In genomic region chr11:68472778-68473177, GRCh38 we compare ENCODE assay signal across 20 cellular contexts. TPM values are rescaled to one million over a fixed set of nuclear protein-coding genes. Genes with fewer than 3 reads are reported as not detected.
DNase-seq lines count a peak whose midpoint lies in the region; ATAC-seq, FAIRE-seq and TF ChIP-seq lines count a peak whose summit lies in the region.
"Had no signal": no experiment of that assay in that cellular context is flagged by ENCODE, and none has a peak within 500 bp of the region (broad histone marks: within the 10 kb centered on the region; RNA-seq: fewer than 3 reads in every experiment).

No MANE protein-coding gene starts in this region.

- BruUV-seq in GM12878 (replicated peaks; lab: Mats Ljungman, UMichigan), result no TSS peak

- RAD21 ChIA-PET in GM12878 (lab: Charles Lee; ENCODE audit: unreplicated experiment), result interaction anchor here (1.2 kb wide), 1 partner anchor 27 kb away, joined by 3 read pairs; no protein-coding TSS in a partner anchor

- intact Hi-C loops in GM12878 (cut with micrococcal nuclease; ENCODE audit: unreplicated experiment), result no loop called here

- H3F3A ChIP-seq in smooth muscle cell (ENCODE audit: low read depth), result peaks cover 26% of the 10 kb centered on the region

- no peak for TF ChIP-seq POLR2A in GM12878 (IDR thresholded peaks at IDR 0.05; ENCODE audit: low read depth, low read length)

- H3K9ac ChIP-seq in DND-41 (ENCODE audit: low read depth, low read length), result no peak overlapping the region
- H3K9ac ChIP-seq in GM12878 (ENCODE audit: control insufficient read depth, insufficient read depth, low read length), result no peak overlapping the region
- peak overlapping the region; percentile 57 for H3K9ac ChIP-seq in smooth muscle cell (ENCODE audit: low read depth)

- peaks cover 39% of the 10 kb centered on the region for H3K36me3 ChIP-seq in DND-41 (ENCODE audit: insufficient read depth, low read length)
- H3K36me3 ChIP-seq in GM12878 (ENCODE audit: control insufficient read depth in 2 of 2, insufficient read depth in 2 of 2, low read length in 1 of 2), result peaks cover 4 to 6% of the 10 kb centered on the region in 2 experiments; a peak in 3 of 4 replicates
- H3K36me3 ChIP-seq in smooth muscle cell (ENCODE audit: low read depth), result no peaks in the 10 kb centered on the region
- H3K36me3 ChIP-seq: brain microvascular endothelial cell, colonic mucosa, gastrocnemius medialis had no signal

- H2AFZ ChIP-seq in DND-41 (ENCODE audit: low read depth, low read length) (no peak overlapping the region), GM12878 (ENCODE audit: control insufficient read depth, low read depth, low read length) (no peak overlapping the region), smooth muscle cell (ENCODE audit: low read depth) (no peak overlapping the region)

- in situ Hi-C loops in GM12878 (cut with MboI), result no loop called here

- SMC1A ChIA-PET in GM12878 (lab: Charles Lee; ENCODE audit: uncharacterized antibody, unreplicated experiment), result interaction anchor here (0.7 to 2.2 kb wide), 4 partner anchors 11 to 49 kb away, joined by 3 to 8 read pairs (median 4); no protein-coding TSS in a partner anchor

- 0 out of 2 replicates have a peak overlapping the region, but pooled peaks have one; percentile 4 for H3K4me2 ChIP-seq in DND-41 (ENCODE audit: insufficient read depth, low read length)
- H3K4me2 ChIP-seq in GM12878 (ENCODE audit: control insufficient read depth, insufficient read depth), result peak overlapping the region; percentile 49; the same call in 1 of the 2 replicates
- peak overlapping the region; percentile 25 for H3K4me2 ChIP-seq in smooth muscle cell

- peak overlapping the region; percentile 94 for H3K27ac Mint-ChIP-seq in activated T-cell treated with anti-CD3 and anti-CD28 coated beads, Interleukin-2, amount 50 U/mL, for 24 hours

- peaks cover 2% of the 10 kb centered on the region for H3K9me3 Mint-ChIP-seq in activated T-cell treated with anti-CD3 and anti-CD28 coated beads, Interleukin-2, amount 50 U/mL, for 24 hours

- POLR2A ChIA-PET in GM12878 (lab: Charles Lee), result interaction anchor here (0.9 kb wide), 1 partner anchor 26 kb away, joined by 3 read pairs; no protein-coding TSS in a partner anchor

- peaks cover 80% of the 10 kb centered on the region for H3K4me1 Mint-ChIP-seq in activated T-cell treated with anti-CD3 and anti-CD28 coated beads, Interleukin-2, amount 50 U/mL, for 24 hours (ENCODE audit: low read depth)

- H4K20me1 ChIP-seq in DND-41 (ENCODE audit: insufficient read depth, low read length) (peaks cover 80% of the 10 kb centered on the region), GM12878 (ENCODE audit: control insufficient read depth, insufficient read depth) (peaks cover 14% of the 10 kb centered on the region), smooth muscle cell (ENCODE audit: low read depth) (peaks cover 89% of the 10 kb centered on the region)

- peaks cover 77% of the 10 kb centered on the region for H3K36me3 Mint-ChIP-seq in activated T-cell treated with anti-CD3 and anti-CD28 coated beads, Interleukin-2, amount 50 U/mL, for 24 hours (ENCODE audit: low read depth)

- H3K4me1 ChIP-seq in DND-41 (ENCODE audit: insufficient read depth, low read length), result peaks cover 50% of the 10 kb centered on the region
- H3K4me1 ChIP-seq in GM12878 (ENCODE audit: control insufficient read depth, insufficient read depth, low read length), result peaks cover 43% of the 10 kb centered on the region
- H3K4me1 ChIP-seq in smooth muscle cell (ENCODE audit: low read depth), result peaks cover 28% of the 10 kb centered on the region

- DNase-seq in activated T-cell treated with anti-CD3 and anti-CD28 coated beads, Interleukin-2, amount 50 U/mL, for 24 hours, result no peak
- no peak for DNase-seq in activated T-cell treated with anti-CD3 and anti-CD28 coated beads, Interleukin-2, amount 50 U/mL, for 48 hours
- DNase-seq in DND-41, result no peak
- no peak for DNase-seq in GM12878 (ENCODE audit: low read depth, low spot score)
- no peak for DNase-seq in smooth muscle cell (lab: John Stamatoyannopoulos, UW; ENCODE audit: unreplicated experiment)
- DNase-seq in NCI-H2171 treated with DMSO at 0.1 percent for 48 hours (lab: John Stamatoyannopoulos, UW), result no peak
- DNase-seq in amniotic stem cell (lab: John Stamatoyannopoulos, UW), result no peak
- no peak for DNase-seq in stimulated activated CD4-positive, alpha-beta T cell treated with anti-CD3 and anti-CD28 coated beads, Interleukin-4, amount 100 ng/mL, for 24 hours
- DNase-seq: activated T-cell treated with anti-CD3 and anti-CD28 coated beads for 4 hours, colonic mucosa, esophagus squamous epithelium, gastrocnemius medialis, MM.1S, NCI-H1436, NCI-H510A treated with DMSO at 0.1 percent for 48 hours had no signal

- no peak for TF ChIP-seq EP300 in GM12878 (IDR thresholded peaks at IDR 0.05; ENCODE audit: borderline replicate concordance in 1 of 2, control insufficient read depth in 1 of 2, low read depth in 2 of 2, low read length in 2 of 2)

- H3K9me3 ChIP-seq in DND-41 (ENCODE audit: insufficient read depth, low read length, severe bottlenecking) (peaks cover 4% of the 10 kb centered on the region), GM12878 (replicated peaks; ENCODE audit: control insufficient read depth, insufficient read depth, low read length) (peaks cover 1% of the 10 kb centered on the region; the same call in 1 of the 3 replicates), smooth muscle cell (replicated peaks; ENCODE audit: low read depth) (no peaks in the 10 kb centered on the region)
- H3K9me3 ChIP-seq: colonic mucosa, esophagus squamous epithelium, gastrocnemius medialis had no signal

- FAIRE-seq in GM12878 (lab: Jason Lieb, UNC), result no peak
- FAIRE-seq: K562, kidney had no signal

- CTCF ChIA-PET in GM12878 (lab: Yijun Ruan, JAX), result no interaction called here

- H3K27me3 ChIP-seq in DND-41 (ENCODE audit: insufficient read depth, low read length, poor library complexity), result no peaks in the 10 kb centered on the region
- H3K27me3 ChIP-seq in GM12878 (replicated peaks in 1 of 2; ENCODE audit: control insufficient read depth in 2 of 2, insufficient read depth in 2 of 2, low read length in 1 of 2), result no peaks in the 10 kb centered on the region
- no peaks in the 10 kb centered on the region for H3K27me3 ChIP-seq in smooth muscle cell (ENCODE audit: low read depth)
- H3K27me3 ChIP-seq: brain microvascular endothelial cell, colonic mucosa, esophagus squamous epithelium, gastrocnemius medialis had no signal

- peak overlapping the region; percentile 13 for H3K4me3 Mint-ChIP-seq in activated T-cell treated with anti-CD3 and anti-CD28 coated beads, Interleukin-2, amount 50 U/mL, for 24 hours

- no peaks in the 10 kb centered on the region for H3K27me3 Mint-ChIP-seq in activated T-cell treated with anti-CD3 and anti-CD28 coated beads, Interleukin-2, amount 50 U/mL, for 24 hours

- H3K79me2 ChIP-seq in DND-41 (ENCODE audit: insufficient read depth, low read length), result peaks cover 96% of the 10 kb centered on the region
- peaks cover 80% of the 10 kb centered on the region for H3K79me2 ChIP-seq in GM12878 (ENCODE audit: control insufficient read depth, insufficient read depth, low read length)
- peaks cover 88% of the 10 kb centered on the region for H3K79me2 ChIP-seq in smooth muscle cell (ENCODE audit: low read depth)

- TF ChIP-seq RAD21 in GM12878 (IDR thresholded peaks at IDR 0.05; ENCODE audit: insufficient read depth, low read depth, low read length), result no peak

- H3K27ac ChIP-seq in DND-41 (ENCODE audit: low read length) (no peak overlapping the region), GM12878 (ENCODE audit: control insufficient read depth, insufficient read depth) (no peak overlapping the region), smooth muscle cell (ENCODE audit: low read depth) (peak overlapping the region; percentile 82)
- H3K27ac ChIP-seq: colonic mucosa, esophagus squamous epithelium had no signal

- no peak for TF ChIP-seq CTCF in DND-41 (IDR thresholded peaks at IDR 0.05; ENCODE audit: borderline replicate concordance, extremely low read depth, low read length, poor library complexity, severe bottlenecking)
- TF ChIP-seq CTCF in GM12878 (IDR thresholded peaks at IDR 0.05 in 2 of 3, conservative IDR thresholded peaks at IDR 0.05 in 1 of 3; ENCODE audit: control insufficient read depth in 2 of 3, extremely low read depth in 1 of 3, insufficient read depth in 1 of 3, low read depth in 3 of 3, low read length in 3 of 3), result no peak
- TF ChIP-seq CTCF in smooth muscle cell (IDR thresholded peaks at IDR 0.05; ENCODE audit: borderline replicate concordance, insufficient read depth, poor library complexity, severe bottlenecking), result no peak

- ATAC-seq in DND-41 (ENCODE audit: insufficient read depth, low read depth) (no peak), GM12878 (no peak)
- ATAC-seq: gastrocnemius medialis, HCT116, K562 had no signal

- WGBS in GM12878 (ENCODE audit: insufficient coverage, insufficient replicate concordance, low lambda C conversion rate, missing lambda C conversion rate), result 97% methylated on average over 2 of the region's 2 CpGs
- 96% methylated on average over 2 of the region's 2 CpGs for WGBS in smooth muscle cell (ENCODE audit: low lambda C conversion rate)

- H3K4me3 ChIP-seq in DND-41 (ENCODE audit: low read depth in 1 of 2, low read length in 2 of 2), result no peak overlapping the region
- no peak overlapping the region for H3K4me3 ChIP-seq in GM12878
- H3K4me3 ChIP-seq in smooth muscle cell, result no peak overlapping the region
- H3K4me3 ChIP-seq: colonic mucosa, esophagus squamous epithelium, gastrocnemius medialis, K562, lung had no signal

RNA-seq across cellular contexts. Expression of gene PPP6R3, which starts 12.2 kb away (rescaled TPM):
- total RNA-seq in GM12878 (2013; cell fraction: nucleolus; rRNA removed), result 452 and 473 TPM in 2 replicates
- total RNA-seq in GM12878 (2014; rRNA removed) (122 and 124 TPM in 2 replicates), GM12878 (2014; rRNA removed; fragmentation: Illumina TruSeq; extraction: Trizol) (122 and 123 TPM in 2 replicates), GM12878 (2021) (93.5 and 94.5 TPM in 2 replicates), smooth muscle cell (120 and 121 TPM in 2 replicates)
- 24.0 TPM for polyA plus RNA-seq in GM12878 (2011; ENCODE audit: low read depth)
- polyA plus RNA-seq in GM12878 (2011; rRNA removed) (70.6 and 96.9 TPM in 2 replicates), GM12878 (2014; fragmentation: Illumina TruSeq; extraction: Trizol) (77.6 and 80.1 TPM in 2 replicates), GM12878 (2014; fragmentation: Nextera tagmentation; extraction: Ambion mirVana) (10 to 100 TPM; 12.4 to 32.0 TPM), GM12878 (2014; rRNA removed) (57.0 and 61.7 TPM in 2 replicates), GM12878 (2016; fragmentation: Nextera tagmentation; extraction: Ambion mirVana) (10 to 100 TPM; 68.6 to 83.0 TPM), smooth muscle cell (28.4 and 36.7 TPM in 2 replicates)
- polyA plus RNA-seq in GM12878 (2011; cell fraction: cytosol; rRNA removed), result 33.9 and 34.0 TPM in 2 replicates
- 114 and 120 TPM in 2 replicates for polyA plus RNA-seq in GM12878 (2011; cell fraction: nucleus; rRNA removed)
- 39.9 and 44.1 TPM in 2 replicates for polyA plus RNA-seq in GM12878 (2012)
- 108 and 119 TPM in 2 replicates for polyA minus RNA-seq in GM12878 (2011; rRNA and poly(A)+ RNA removed)
- 45.0 and 54.5 TPM in 2 replicates for polyA minus RNA-seq in GM12878 (2011; cell fraction: cytosol; rRNA and poly(A)+ RNA removed)
- polyA minus RNA-seq in GM12878 (2011; cell fraction: nucleus; rRNA and poly(A)+ RNA removed), result 124 and 149 TPM in 2 replicates
